Comparison of ENCODE assay signal across 8 cellular contexts in the genomic region with DNA sequence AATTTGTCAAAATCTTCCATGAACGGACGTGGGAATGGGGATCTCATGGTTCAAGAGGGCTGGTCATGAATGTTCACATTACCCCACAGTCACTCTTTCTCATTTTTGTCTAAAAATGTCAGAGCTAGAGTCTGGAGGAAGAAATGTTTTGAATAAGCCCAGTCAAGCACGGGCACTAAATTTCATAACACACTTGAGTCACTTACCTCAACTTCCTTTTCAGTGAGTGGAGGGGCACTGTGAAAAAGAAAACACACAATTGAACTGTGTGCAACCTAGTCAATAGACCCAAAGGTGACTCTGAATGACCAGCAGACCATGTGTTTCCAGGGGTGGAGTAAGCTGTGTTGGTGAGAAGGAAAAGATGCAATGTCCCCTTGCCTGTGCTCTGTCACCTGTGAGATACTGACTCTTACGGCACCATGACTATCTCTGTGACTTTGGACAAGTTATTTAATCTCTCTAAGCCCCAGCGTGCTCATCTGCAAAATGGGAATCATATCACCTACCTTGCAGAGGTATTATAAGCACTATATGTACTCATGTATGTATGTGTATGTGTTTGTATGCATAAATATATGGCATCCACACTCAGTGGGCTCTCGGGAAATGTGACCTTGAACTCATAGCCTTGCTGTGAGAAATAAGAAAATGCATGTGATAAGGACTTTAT. TPM values are rescaled to one million over a fixed set of nuclear protein-coding genes. Genes with fewer than 3 reads are reported as not detected.
DNase-seq lines count a peak whose midpoint lies in the region; ATAC-seq and TF ChIP-seq lines count a peak whose summit lies in the region.

No MANE protein-coding gene starts in this region.

- H3K79me2 ChIP-seq in OCI-LY7 (ENCODE audit: insufficient read depth, low read depth, low read length), result no peaks in the 10 kb centered on the region

- ATAC-seq in activated CD8-positive, alpha-beta memory T cell treated with anti-CD3 and anti-CD28 coated beads, Interleukin-2, amount 10 ng/mL, durations not matched to agents 7 days and 5 days, result no peak

- no peak overlapping the region for H2AFZ ChIP-seq in OCI-LY7 (ENCODE audit: low read length)

- intact Hi-C loops in OCI-LY7 (cut with micrococcal nuclease; ENCODE audit: unreplicated experiment), result no loop called here
- intact Hi-C loops in CD4-positive, alpha-beta memory T cell (cut with micrococcal nuclease), result no loop called here

- H3K9me2 ChIP-seq in OCI-LY7 (ENCODE audit: insufficient read depth, low read length), result no peaks in the 10 kb centered on the region

- H3K4me1 ChIP-seq in OCI-LY7 (ENCODE audit: insufficient read depth, low read length, poor library complexity, severe bottlenecking) (no peaks in the 10 kb centered on the region), subcutaneous abdominal adipose tissue (ENCODE audit: control insufficient read depth in 5 of 5, insufficient read depth in 5 of 5, low read length in 5 of 5) (peaks cover 8 to 50% (median 35%) of the 10 kb centered on the region in 5 donors)
- H3K4me1 ChIP-seq in CD4-positive, alpha-beta memory T cell (ENCODE audit: insufficient read depth, low read length), result no peaks in the 10 kb centered on the region

- H3K36me3 ChIP-seq in OCI-LY7 (ENCODE audit: insufficient read depth, low read length) (no peaks in the 10 kb centered on the region), subcutaneous abdominal adipose tissue (ENCODE audit: control insufficient read depth in 5 of 5, insufficient read depth in 5 of 5, low read length in 5 of 5) (peaks cover 0 to 2% (median 0%) of the 10 kb centered on the region in 5 donors)
- no peaks in the 10 kb centered on the region for H3K36me3 ChIP-seq in CD4-positive, alpha-beta memory T cell (ENCODE audit: insufficient read depth, low read length)

- peaks cover 1% of the 10 kb centered on the region for H3K36me3 Mint-ChIP-seq in activated CD8-positive, alpha-beta memory T cell treated with anti-CD3 and anti-CD28 coated beads, Interleukin-2, amount 10 ng/mL, durations not matched to agents 7 days and 5 days
- no peaks in the 10 kb centered on the region for H3K36me3 Mint-ChIP-seq in CD4-positive, alpha-beta memory T cell

- H3K9me3 Mint-ChIP-seq in activated CD8-positive, alpha-beta memory T cell treated with anti-CD3 and anti-CD28 coated beads, Interleukin-2, amount 10 ng/mL, durations not matched to agents 7 days and 5 days (ENCODE audit: low read depth), result no peaks in the 10 kb centered on the region
- H3K9me3 Mint-ChIP-seq in CD4-positive, alpha-beta memory T cell, result no peaks in the 10 kb centered on the region

- peak overlapping the region; percentile 10; the same call in 1 of the 2 replicates for H3K4me2 ChIP-seq in OCI-LY7 (ENCODE audit: low read length)

- BruUV-seq in OCI-LY7 (replicated peaks; lab: Mats Ljungman, UMichigan), result no TSS peak

- H3K4me3 ChIP-seq in OCI-LY7 (ENCODE audit: low read depth, low read length, poor library complexity, severe bottlenecking), result no peak overlapping the region
- H3K4me3 ChIP-seq in subcutaneous abdominal adipose tissue (ENCODE audit: low read depth in 1 of 5, low read length in 5 of 5), result no peak overlapping the region
- H3K4me3 ChIP-seq in CD4-positive, alpha-beta memory T cell (ENCODE audit: low read length in 2 of 2), result no peak overlapping the region

- H4K20me1 ChIP-seq in OCI-LY7 (ENCODE audit: insufficient read depth, low read length), result no peaks in the 10 kb centered on the region

- CTCF ChIA-PET in activated CD8-positive, alpha-beta memory T cell treated with anti-CD3 and anti-CD28 coated beads, Interleukin-2, amount 10 ng/mL, durations not matched to agents 7 days and 5 days (lab: Charles Lee), result interaction anchor here (1.3 kb wide), 1 partner anchor 201 kb away, joined by 5 read pairs; no protein-coding TSS in a partner anchor
- CTCF ChIA-PET in OCI-LY7 (lab: Charles Lee; ENCODE audit: unreplicated experiment), result no interaction called here
- CTCF ChIA-PET in CD4-positive, alpha-beta memory T cell (lab: Charles Lee; ENCODE audit: partially characterized antibody), result no interaction called here

- peak; percentile 34 for DNase-seq in activated CD8-positive, alpha-beta memory T cell treated with anti-CD3 and anti-CD28 coated beads, Interleukin-2, amount 10 ng/mL, durations not matched to agents 7 days and 5 days
- no peak for DNase-seq in activated CD8-positive, alpha-beta memory T cell treated with anti-CD3 and anti-CD28 coated beads, Interleukin-2, amount 50 U/mL, for 48 hours
- no peak for DNase-seq in OCI-LY7 (ENCODE audit: low spot score)
- peak; percentile 6 for DNase-seq in glomerular visceral epithelial cell (ENCODE audit: extremely low spot score)
- no peak for DNase-seq in NCI-H1436 treated with DMSO at 0.1 percent for 48 hours (lab: John Stamatoyannopoulos, UW)
- DNase-seq in CD4-positive, alpha-beta memory T cell, result no peak
- no peak for DNase-seq in NCI-H345 (lab: John Stamatoyannopoulos, UW)

- no peak overlapping the region for H3K4me3 Mint-ChIP-seq in activated CD8-positive, alpha-beta memory T cell treated with anti-CD3 and anti-CD28 coated beads, Interleukin-2, amount 10 ng/mL, durations not matched to agents 7 days and 5 days
- no peak overlapping the region for H3K4me3 Mint-ChIP-seq in CD4-positive, alpha-beta memory T cell

- no peaks in the 10 kb centered on the region for H3K27me3 ChIP-seq in subcutaneous abdominal adipose tissue (ENCODE audit: control insufficient read depth in 5 of 5, insufficient read depth in 4 of 5, low read length in 5 of 5)
- H3K27me3 ChIP-seq in CD4-positive, alpha-beta memory T cell (ENCODE audit: insufficient read depth, low read length), result no peaks in the 10 kb centered on the region

- H3K9me3 ChIP-seq in OCI-LY7 (ENCODE audit: low read length) (no peaks in the 10 kb centered on the region), subcutaneous abdominal adipose tissue (ENCODE audit: control insufficient read depth in 5 of 5, low read length in 5 of 5) (no peaks in the 10 kb centered on the region)
- no peaks in the 10 kb centered on the region for H3K9me3 ChIP-seq in CD4-positive, alpha-beta memory T cell (ENCODE audit: control insufficient read depth in 1 of 2, low read length in 2 of 2)

- peaks cover 32% of the 10 kb centered on the region for H3K27me3 Mint-ChIP-seq in activated CD8-positive, alpha-beta memory T cell treated with anti-CD3 and anti-CD28 coated beads, Interleukin-2, amount 10 ng/mL, durations not matched to agents 7 days and 5 days
- peaks cover 13 to 18% of the 10 kb centered on the region in 2 donors for H3K27me3 Mint-ChIP-seq in CD4-positive, alpha-beta memory T cell

- peaks cover 16% of the 10 kb centered on the region for H3K4me1 Mint-ChIP-seq in activated CD8-positive, alpha-beta memory T cell treated with anti-CD3 and anti-CD28 coated beads, Interleukin-2, amount 10 ng/mL, durations not matched to agents 7 days and 5 days
- no peaks in the 10 kb centered on the region for H3K4me1 Mint-ChIP-seq in CD4-positive, alpha-beta memory T cell

- peak overlapping the region in 1 of 5 donors; percentile 22 for H3K9ac ChIP-seq in subcutaneous abdominal adipose tissue (ENCODE audit: low read length in 5 of 5)

- H3K27ac Mint-ChIP-seq in activated CD8-positive, alpha-beta memory T cell treated with anti-CD3 and anti-CD28 coated beads, Interleukin-2, amount 10 ng/mL, durations not matched to agents 7 days and 5 days, result peak overlapping the region; percentile 8
- no peak overlapping the region for H3K27ac Mint-ChIP-seq in CD4-positive, alpha-beta memory T cell

- TF ChIP-seq CTCF in OCI-LY7 (conservative IDR thresholded peaks at IDR 0.05; ENCODE audit: low read length), result no peak

- POLR2A ChIA-PET in OCI-LY7 (lab: Charles Lee), result interaction anchor here (1.0 kb wide), 1 partner anchor 11 kb away, joined by 3 read pairs; no protein-coding TSS in a partner anchor
- POLR2A ChIA-PET in CD4-positive, alpha-beta memory T cell (lab: Charles Lee; ENCODE audit: partially characterized antibody), result no interaction called here

- H3K27ac ChIP-seq in OCI-LY7 (ENCODE audit: low read depth, low read length, poor library complexity, severe bottlenecking) (no peak overlapping the region), subcutaneous abdominal adipose tissue (ENCODE audit: low read depth, low read length) (peak overlapping the region; percentile 82)
- H3K27ac ChIP-seq in CD4-positive, alpha-beta memory T cell (ENCODE audit: low read depth, low read length), result no peak overlapping the region

RNA-seq across cellular contexts. Expression of a gene that starts 38.2 kb away (rescaled TPM):
- total RNA-seq in activated CD8-positive, alpha-beta memory T cell treated with anti-CD3 and anti-CD28 coated beads, Interleukin-2, amount 10 ng/mL, durations not matched to agents 7 days and 5 days, result not detected
- not detected in 2 replicates for total RNA-seq in OCI-LY7 (2014; rRNA removed; shearing (Covaris generic))
- not detected in 2 replicates for total RNA-seq in OCI-LY7 (2022)
- not detected for total RNA-seq in CD4-positive, alpha-beta memory T cell
- polyA plus RNA-seq in CD4-positive, alpha-beta memory T cell, result not detected

Comparison
In these comparisons a context has a peak if more than half of its experiments do, and no peak if none do; other contexts are left out.
1. DNase-seq: peak in activated CD8-positive, alpha-beta memory T cell treated with anti-CD3 and anti-CD28 coated beads, Interleukin-2, amount 10 ng/mL, durations not matched to agents 7 days and 5 days (single experiment) and glomerular visceral epithelial cell (single experiment); none in activated CD8-positive, alpha-beta memory T cell treated with anti-CD3 and anti-CD28 coated beads, Interleukin-2, amount 50 U/mL, for 48 hours (single experiment), OCI-LY7 (single experiment), NCI-H1436 treated with DMSO at 0.1 percent for 48 hours (single experiment), CD4-positive, alpha-beta memory T cell (0 of 5) and NCI-H345 (single experiment).